In the genomic region with DNA sequence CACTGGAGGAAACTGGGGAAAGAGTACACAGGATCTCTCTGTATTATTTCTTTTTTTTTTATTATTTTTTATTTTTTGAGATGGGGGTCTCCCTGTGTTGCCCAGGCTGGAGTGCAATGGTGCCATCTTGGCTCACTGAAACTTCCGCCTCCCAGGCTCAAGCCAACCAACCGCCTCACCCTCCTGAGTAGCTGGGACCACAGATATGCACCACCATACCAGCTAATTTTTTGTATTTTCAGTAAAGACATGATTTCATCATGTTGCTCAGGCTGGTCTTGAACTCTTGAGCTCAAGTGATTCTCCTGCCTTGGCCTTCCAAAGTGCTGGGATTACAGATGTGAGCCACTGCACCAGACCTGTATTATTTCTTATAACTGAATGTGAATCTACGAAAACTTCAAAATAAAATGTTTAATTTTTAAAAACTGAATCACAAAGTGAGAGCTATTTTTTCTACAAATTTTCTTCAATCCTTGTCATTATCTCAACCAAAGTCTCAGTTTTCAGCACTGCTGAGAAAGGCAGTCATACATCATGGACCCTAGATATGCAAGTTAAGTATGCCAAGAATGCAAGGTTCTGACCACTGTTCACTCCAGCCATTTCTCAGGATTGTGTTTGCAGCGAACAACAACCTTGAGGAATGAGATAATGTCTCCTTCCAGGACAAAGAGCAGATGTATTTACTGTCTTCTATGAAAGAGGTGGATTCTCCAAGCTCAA, we compare ENCODE assay signal across 10 cellular contexts. TPM values are rescaled to one million over a fixed set of nuclear protein-coding genes. Genes with fewer than 3 reads are reported as not detected.
DNase-seq lines count a peak whose midpoint lies in the region; ATAC-seq and TF ChIP-seq lines count a peak whose summit lies in the region.
"Had no signal": no experiment of that assay in that cellular context is flagged by ENCODE, and none has a peak within 500 bp of the region (broad histone marks: within the 10 kb centered on the region; RNA-seq: fewer than 3 reads in every experiment).

No MANE protein-coding gene starts in this region.

- H3K4me3 Mint-ChIP-seq in T-cell: peak overlapping the region in 2 of 3 donors; percentile 28 to 99
- H3K4me3 Mint-ChIP-seq in CD14-positive monocyte: no peak overlapping the region

- H3K27me3 Mint-ChIP-seq in T-cell: no peaks in the 10 kb centered on the region
- peaks cover 0 to 1% (median 0%) of the 10 kb centered on the region in 3 donors for H3K27me3 Mint-ChIP-seq in CD14-positive monocyte (ENCODE audit: low read depth in 3 of 3)

- POLR2A ChIA-PET in T-cell (lab: Charles Lee): interaction anchor here (0.7 to 1.0 kb wide), 3 partner anchors 19 to 1289 kb away, joined by 3 to 10 read pairs (median 5); a partner anchor contains a TSS

- H3K9me3 ChIP-seq in fibroblast of lung (ENCODE audit: control insufficient read depth, insufficient read depth, low read depth, low read length) (no peaks in the 10 kb centered on the region), psoas muscle (no peaks in the 10 kb centered on the region), thyroid gland (no peaks in the 10 kb centered on the region)

- H3K4me2 ChIP-seq in fibroblast of lung (ENCODE audit: extremely low read depth, insufficient read depth, low read length): peak overlapping the region; percentile 23

- H3K4me1 ChIP-seq in fibroblast of lung (ENCODE audit: control insufficient read depth, extremely low read depth, insufficient read depth, low read length) (peaks cover 6% of the 10 kb centered on the region), psoas muscle (peaks cover 23% of the 10 kb centered on the region), thyroid gland (peaks cover 10 to 15% of the 10 kb centered on the region in 2 donors)

- 88 to 89% (median 88%) methylated on average over 4 of the region's 4 CpGs for WGBS in psoas muscle, 3 donors
- 91 to 92% methylated on average over 4 of the region's 4 CpGs for WGBS in thyroid gland, 2 donors

- H4K20me1 ChIP-seq in fibroblast of lung (ENCODE audit: control insufficient read depth, extremely low read depth, insufficient read depth, low read length): no peaks in the 10 kb centered on the region

- H3K27ac ChIP-seq in fibroblast of lung (ENCODE audit: insufficient read depth, low read length) (peak overlapping the region; percentile 49), psoas muscle (peak overlapping the region; percentile 97), thyroid gland (no peak overlapping the region)

- H3K4me1 Mint-ChIP-seq in T-cell (peaks cover 41 to 47% (median 42%) of the 10 kb centered on the region in 3 donors), CD14-positive monocyte (peaks cover 21% of the 10 kb centered on the region)

- H3K36me3 ChIP-seq in fibroblast of lung (ENCODE audit: control insufficient read depth, insufficient read depth, low read length) (no peaks in the 10 kb centered on the region), psoas muscle (ENCODE audit: insufficient read depth in 1 of 2, low read depth in 1 of 2) (peaks cover 0 to 55% of the 10 kb centered on the region in 2 donors), thyroid gland (peaks cover 16 to 36% of the 10 kb centered on the region in 2 donors)

- ATAC-seq in T-cell (replicated peaks in 1 of 4) (no peak), psoas muscle (no peak)
- ATAC-seq: activated T-cell treated with anti-CD3 and anti-CD28 coated beads, Interleukin-2, amount 50 U/mL, for 4 hours had no signal

- DNase-seq in GM03348 (ENCODE audit: low spot score) (peak; percentile 17), T-cell (no peak), fibroblast of lung (ENCODE audit: low read depth in 2 of 2) (peak in 1 of 2 donors; percentile 96), psoas muscle (no peak), thyroid gland (no peak), CD14-positive monocyte (ENCODE audit: low spot score) (no peak), DMS79 treated with DMSO at 0.1 percent for 48 hours (lab: John Stamatoyannopoulos, UW) (no peak)
- no peak for DNase-seq in effector CD8-positive, alpha-beta T cell (lab: John Stamatoyannopoulos, UW)
- DNase-seq: activated T-cell treated with anti-CD3 and anti-CD28 coated beads, Interleukin-2, amount 50 U/mL, for 4 hours; NCI-H1417 treated with DMSO at 0.1 percent for 48 hours had no signal

- H3K27me3 ChIP-seq in fibroblast of lung (ENCODE audit: control insufficient read depth, insufficient read depth, low read length) (no peaks in the 10 kb centered on the region), psoas muscle (ENCODE audit: insufficient read depth in 3 of 3, low read length in 2 of 3) (no peaks in the 10 kb centered on the region), thyroid gland (no peaks in the 10 kb centered on the region)

- TF ChIP-seq CTCF in fibroblast of lung (conservative IDR thresholded peaks at IDR 0.05 in 1 of 2, IDR thresholded peaks at IDR 0.05 in 1 of 2; ENCODE audit: low read depth in 1 of 2, low read length in 2 of 2) (no peak), psoas muscle (IDR thresholded peaks at IDR 0.05) (no peak), thyroid gland (IDR thresholded peaks at IDR 0.05) (no peak), CD14-positive monocyte (IDR thresholded peaks at IDR 0.05) (no peak)

- H3K9ac ChIP-seq in fibroblast of lung (ENCODE audit: insufficient read depth, low read length): no peak overlapping the region

- no peak for TF ChIP-seq POLR2A in thyroid gland (IDR thresholded peaks at IDR 0.05)

- no peaks in the 10 kb centered on the region for H3K9me3 Mint-ChIP-seq in T-cell
- H3K9me3 Mint-ChIP-seq in CD14-positive monocyte: no peaks in the 10 kb centered on the region
- H3K9me3 Mint-ChIP-seq: activated T-cell treated with anti-CD3 and anti-CD28 coated beads, Interleukin-2, amount 50 U/mL, for 4 hours had no signal

- H3K79me2 ChIP-seq in fibroblast of lung (ENCODE audit: control insufficient read depth, insufficient read depth, low read length): peaks cover 19% of the 10 kb centered on the region

- H3K36me3 Mint-ChIP-seq in T-cell (peaks cover 19% of the 10 kb centered on the region), CD14-positive monocyte (peaks cover 29 to 48% of the 10 kb centered on the region in 2 donors)

- peak overlapping the region in 2 of 4 experiments; percentile 19 to 94 for H3K4me3 ChIP-seq in fibroblast of lung (replicated peaks in 1 of 4; ENCODE audit: control extremely low read depth in 1 of 4, insufficient read depth in 1 of 4, low read depth in 3 of 4, low read length in 4 of 4)
- peak overlapping the region; percentile 84 for H3K4me3 ChIP-seq in psoas muscle
- no peak overlapping the region for H3K4me3 ChIP-seq in thyroid gland (replicated peaks in 1 of 3)

- H2AFZ ChIP-seq in fibroblast of lung (ENCODE audit: low read length): no peak overlapping the region

- H3K27ac Mint-ChIP-seq in T-cell: no peak overlapping the region
- no peak overlapping the region for H3K27ac Mint-ChIP-seq in CD14-positive monocyte

- intact Hi-C loops in psoas muscle (cut with DNase I) (loop anchor here (5.0 kb wide), 1 partner anchor 75 kb away; a partner anchor contains a TSS), thyroid gland (cut with DNase I) (loop anchor here (10.0 kb wide), 1 partner anchor 72 kb away; a partner anchor contains a TSS), CD14-positive monocyte (cut with micrococcal nuclease) (loop anchor here in 1 of 2 donors (5.0 kb wide), 1 partner anchor 75 kb away; a partner anchor contains a TSS)

- CTCF ChIA-PET in T-cell (lab: Charles Lee): interaction anchor here in 1 of 2 donors (0.6 kb wide), 2 partner anchors 211 to 307 kb away, joined by 3 to 11 read pairs; no protein-coding TSS in a partner anchor

RNA-seq across cellular contexts. Expression of a gene that starts 2.4 kb away (rescaled TPM):
- total RNA-seq in T-cell (10 to 100 TPM; 48.9 to 77.7 (median 53.6) TPM), fibroblast of lung (49.1 and 58.0 TPM in 2 replicates), psoas muscle (10 to 100 TPM; 19.9 to 28.2 (median 24.0) TPM), thyroid gland (10 to 100 TPM; 45.2 to 68.7 (median 57.6) TPM)
- polyA plus RNA-seq in fibroblast of lung (47.4 and 54.0 TPM in 2 replicates), psoas muscle (10 to 100 TPM; 16.5 to 30.1 (median 22.9) TPM), CD14-positive monocyte (10 to 100 TPM; 70.2 to 76.2 TPM)
- 33.7 and 39.1 TPM in 2 replicates for polyA plus RNA-seq in fibroblast of lung (2012)
- polyA minus RNA-seq in fibroblast of lung (ENCODE audit: low replicate concordance): 1.6 TPM in 1 of 2 replicates, not detected in the other

Comparison
In these comparisons a context has a peak if more than half of its experiments do, and no peak if none do; other contexts are left out.
1. H3K4me3 Mint-ChIP-seq: peak in T-cell (2 of 3); none in CD14-positive monocyte (0 of 2).
2. H3K27ac ChIP-seq: peak in fibroblast of lung (single experiment) and psoas muscle (single experiment); none in thyroid gland (0 of 3).